In genomic region chr14:30620178-30620577, GRCh38 we compare ENCODE assay signal across 8 cellular contexts. TPM values are rescaled to one million over a fixed set of nuclear protein-coding genes. Genes with fewer than 3 reads are reported as not detected.
DNase-seq lines count a peak whose midpoint lies in the region; ATAC-seq, FAIRE-seq and TF ChIP-seq lines count a peak whose summit lies in the region.

No MANE protein-coding gene starts in this region.

- intact Hi-C loops in Right ventricle myocardium inferior (cut with DNase I), result no loop called here

- FAIRE-seq in GM12892 (lab: Jason Lieb, UNC), result peak; percentile 53

- no peak for TF ChIP-seq POLR2A in GM12892 (IDR thresholded peaks at IDR 0.05; ENCODE audit: low read depth, low read length)

- no peak for ATAC-seq in Right ventricle myocardium inferior
- no peak for ATAC-seq in GM21526 (IDR thresholded peaks at IDR 0.05; ENCODE audit: low FRiP score, unreplicated experiment)

- DNase-seq in GM12892 (ENCODE audit: insufficient read length) (no peak), HCEC 1CT (peak; percentile 75), MV-4-11 (lab: John Stamatoyannopoulos, UW) (peak; percentile 76), dedifferentiated amniotic fluid mesenchymal stem cell (ENCODE audit: extremely low spot score) (peak; percentile 19), SHP77 treated with DMSO at 0.1 percent for 48 hours (lab: John Stamatoyannopoulos, UW) (no peak), NCI-H82 treated with DMSO at 0.1 percent for 48 hours (lab: John Stamatoyannopoulos, UW; ENCODE audit: unreplicated experiment) (no peak), Right ventricle myocardium inferior (ENCODE audit: missing footprints) (no peak)

RNA-seq across cellular contexts. Expression of gene SCFD1, which starts 1.9 kb away (rescaled TPM):
- polyA plus RNA-seq in GM12892 (2012; ENCODE audit: missing spikeins), result 65.6 TPM
- 42.5 TPM for total RNA-seq in Right ventricle myocardium inferior

Comparison
In these comparisons a context has a peak if more than half of its experiments do, and no peak if none do; other contexts are left out.
1. DNase-seq: peak in HCEC 1CT (single experiment), MV-4-11 (single experiment) and dedifferentiated amniotic fluid mesenchymal stem cell (single experiment); none in GM12892 (single experiment), SHP77 treated with DMSO at 0.1 percent for 48 hours (single experiment), NCI-H82 treated with DMSO at 0.1 percent for 48 hours (single experiment) and Right ventricle myocardium inferior (single experiment).